ENCODE assay signal across 8 cellular contexts in genomic region chr6:30913721-30914075, GRCh38. TPM values are rescaled to one million over a fixed set of nuclear protein-coding genes. Genes with fewer than 3 reads are reported as not detected.
DNase-seq lines count a peak whose midpoint lies in the region; ATAC-seq, FAIRE-seq and TF ChIP-seq lines count a peak whose summit lies in the region.

No MANE protein-coding gene starts in this region.

- H3K27ac Mint-ChIP-seq in activated CD4-positive, alpha-beta T cell treated with anti-CD3 and anti-CD28 coated beads, Interleukin-2, amount 10 ng/mL, durations not matched to agents 24 days and 14 days, result peak overlapping the region; percentile 98
- peak overlapping the region; percentile 94 for H3K27ac Mint-ChIP-seq in activated naive CD8-positive, alpha-beta T cell treated with anti-CD3 and anti-CD28 coated beads for 36 hours

- intact Hi-C loops in activated CD4-positive, alpha-beta T cell treated with anti-CD3 and anti-CD28 coated beads, Interleukin-2, amount 10 ng/mL, durations not matched to agents 24 days and 14 days (cut with micrococcal nuclease), result loop anchor here (2.0 to 10.0 kb wide), 6 partner anchors 29 to 173 kb away; partner anchors contain the start of gene DDR1

- H3K9me3 ChIP-seq in keratinocyte (ENCODE audit: control insufficient read depth, low read depth, low read length), result no peaks in the 10 kb centered on the region

- peaks cover 24 to 29% of the 10 kb centered on the region in 2 experiments for H3K36me3 ChIP-seq in keratinocyte (ENCODE audit: control insufficient read depth in 2 of 2, extremely low read depth in 1 of 2, insufficient read depth in 2 of 2, low read length in 2 of 2)

- peaks cover 46% of the 10 kb centered on the region for H3K4me1 Mint-ChIP-seq in activated CD4-positive, alpha-beta T cell treated with anti-CD3 and anti-CD28 coated beads, Interleukin-2, amount 10 ng/mL, durations not matched to agents 24 days and 14 days
- H3K4me1 Mint-ChIP-seq in activated naive CD8-positive, alpha-beta T cell treated with anti-CD3 and anti-CD28 coated beads for 36 hours, result peaks cover 40% of the 10 kb centered on the region

- no peak for ATAC-seq in GM18909 (IDR thresholded peaks at IDR 0.05; ENCODE audit: poor library complexity, unreplicated experiment)

- no peaks in the 10 kb centered on the region for H3K9me3 Mint-ChIP-seq in activated CD4-positive, alpha-beta T cell treated with anti-CD3 and anti-CD28 coated beads, Interleukin-2, amount 10 ng/mL, durations not matched to agents 24 days and 14 days
- H3K9me3 Mint-ChIP-seq in activated naive CD8-positive, alpha-beta T cell treated with anti-CD3 and anti-CD28 coated beads for 36 hours, result no peaks in the 10 kb centered on the region

- peaks cover 63% of the 10 kb centered on the region for H3K36me3 Mint-ChIP-seq in activated CD4-positive, alpha-beta T cell treated with anti-CD3 and anti-CD28 coated beads, Interleukin-2, amount 10 ng/mL, durations not matched to agents 24 days and 14 days (ENCODE audit: low read depth)
- H3K36me3 Mint-ChIP-seq in activated naive CD8-positive, alpha-beta T cell treated with anti-CD3 and anti-CD28 coated beads for 36 hours, result peaks cover 45% of the 10 kb centered on the region

- DNase-seq in activated CD4-positive, alpha-beta T cell treated with anti-CD3 and anti-CD28 coated beads, Interleukin-2, amount 10 ng/mL, durations not matched to agents 24 days and 14 days, result no peak
- no peak for DNase-seq in activated CD4-positive, alpha-beta T cell treated with anti-CD3 and anti-CD28 coated beads, Interleukin-2, amount 50 U/mL, for 48 hours
- no peak for DNase-seq in activated naive CD8-positive, alpha-beta T cell treated with anti-CD3 and anti-CD28 coated beads for 36 hours
- DNase-seq in keratinocyte (ENCODE audit: low read depth, low spot score) (no peak), substantia nigra (lab: John Stamatoyannopoulos, UW) (peak in 7 of 49 donors; percentile 55 to 80 (median 74))
- DNase-seq in activated effector memory CD4-positive, alpha-beta T cell treated with anti-CD3 and anti-CD28 coated beads, Interleukin-2, amount 50 U/mL, for 16 hours, result no peak
- DNase-seq in effector CD4-positive, alpha-beta T cell, result no peak

- no peak for FAIRE-seq in keratinocyte (lab: Jason Lieb, UNC)

- dilution Hi-C loops in keratinocyte (cut with MboI; ENCODE audit: extremely low pct_ligation_motif_present, low sequenced_read_pairs), result no loop called here

- H3K79me2 ChIP-seq in keratinocyte (ENCODE audit: control insufficient read depth, insufficient read depth, low read length), result peaks cover 6% of the 10 kb centered on the region

- H3K4me2 ChIP-seq in keratinocyte (ENCODE audit: control insufficient read depth, extremely low read depth, insufficient read depth, low read depth, low read length), result peak overlapping the region; percentile 96

- no peak for TF ChIP-seq CTCF in keratinocyte (optimal IDR thresholded peaks at IDR 0.05 in 1 of 3, IDR thresholded peaks at IDR 0.05 in 1 of 3, conservative IDR thresholded peaks at IDR 0.05 in 1 of 3; ENCODE audit: extremely low read depth in 1 of 3, insufficient read depth in 2 of 3, low read length in 3 of 3)

- no peaks in the 10 kb centered on the region for H4K20me1 ChIP-seq in keratinocyte (ENCODE audit: control insufficient read depth, extremely low read depth, insufficient read depth, low read length)

- peak overlapping the region; percentile 92 for H3K4me3 Mint-ChIP-seq in activated CD4-positive, alpha-beta T cell treated with anti-CD3 and anti-CD28 coated beads, Interleukin-2, amount 10 ng/mL, durations not matched to agents 24 days and 14 days
- peak overlapping the region; percentile 94 for H3K4me3 Mint-ChIP-seq in activated naive CD8-positive, alpha-beta T cell treated with anti-CD3 and anti-CD28 coated beads for 36 hours

- no peaks in the 10 kb centered on the region for H3K9me1 ChIP-seq in keratinocyte (ENCODE audit: control insufficient read depth, extremely low read depth, insufficient read depth, low read length)

- H2AFZ ChIP-seq in keratinocyte (ENCODE audit: control insufficient read depth, low read length), result peak overlapping the region; percentile 61

- H3K4me3 ChIP-seq in keratinocyte (ENCODE audit: control insufficient read depth in 2 of 3, extremely low read depth in 1 of 3, insufficient read depth in 2 of 3, low read depth in 1 of 3, low read length in 3 of 3), result peak overlapping the region; percentile 13 to 77 (median 52)

- H3K27me3 Mint-ChIP-seq in activated CD4-positive, alpha-beta T cell treated with anti-CD3 and anti-CD28 coated beads, Interleukin-2, amount 10 ng/mL, durations not matched to agents 24 days and 14 days, result no peaks in the 10 kb centered on the region
- H3K27me3 Mint-ChIP-seq in activated naive CD8-positive, alpha-beta T cell treated with anti-CD3 and anti-CD28 coated beads for 36 hours, result no peaks in the 10 kb centered on the region

- H3K27ac ChIP-seq in keratinocyte (ENCODE audit: control insufficient read depth, insufficient read depth, low read length), result peak overlapping the region; percentile 63
- peak overlapping the region; percentile 96 for H3K27ac ChIP-seq in substantia nigra (ENCODE audit: low read depth, low read length, poor library complexity, severe bottlenecking)

- H3K27me3 ChIP-seq in keratinocyte (ENCODE audit: control insufficient read depth, extremely low read depth, insufficient read depth, low read length), result no peaks in the 10 kb centered on the region

- peaks cover 29% of the 10 kb centered on the region for H3K4me1 ChIP-seq in keratinocyte (ENCODE audit: control insufficient read depth, extremely low read depth, insufficient read depth, low read length)

- peak overlapping the region; percentile 87 for H3K9ac ChIP-seq in keratinocyte (ENCODE audit: control insufficient read depth, extremely low read depth, insufficient read depth, low read length)

RNA-seq across cellular contexts. Expression of gene VARS2, which starts 0.3 kb away (rescaled TPM):
- 74.8 and 84.2 TPM in 2 replicates for total RNA-seq in activated CD4-positive, alpha-beta T cell treated with anti-CD3 and anti-CD28 coated beads, Interleukin-2, amount 10 ng/mL, durations not matched to agents 24 days and 14 days
- total RNA-seq in activated naive CD8-positive, alpha-beta T cell treated with anti-CD3 and anti-CD28 coated beads for 36 hours, result 10 to 100 TPM; 79.5 to 80.9 TPM
- 12.8 to 14.3 TPM (median 13.8 TPM) in 3 replicates for polyA plus RNA-seq in keratinocyte
- 5.3 TPM for polyA plus RNA-seq in keratinocyte (2011; ENCODE audit: low read depth)
- 5.0 and 7.4 TPM in 2 replicates for polyA plus RNA-seq in keratinocyte (2011; cell fraction: cytosol; rRNA removed)
- 32.6 and 37.0 TPM in 2 replicates for polyA plus RNA-seq in keratinocyte (2011; cell fraction: nucleus; rRNA removed)
- polyA plus RNA-seq in keratinocyte (2012; ENCODE audit: low replicate concordance), result 15.4 and 19.5 TPM in 2 replicates
- 17.2 to 22.0 TPM (median 20.2 TPM) in 3 replicates for polyA minus RNA-seq in keratinocyte
- 17.5 TPM for polyA minus RNA-seq in keratinocyte (2011; cell fraction: cytosol; rRNA and poly(A)+ RNA removed)
- polyA minus RNA-seq in keratinocyte (2011; cell fraction: nucleus; rRNA and poly(A)+ RNA removed), result 18.7 and 24.1 TPM in 2 replicates

RNA-seq across cellular contexts. Expression of gene GTF2H4, which starts 5.7 kb away (rescaled TPM):
- total RNA-seq in activated CD4-positive, alpha-beta T cell treated with anti-CD3 and anti-CD28 coated beads, Interleukin-2, amount 10 ng/mL, durations not matched to agents 24 days and 14 days, result 58.7 and 60.3 TPM in 2 replicates
- 10 to 100 TPM; 44.5 to 46.4 TPM for total RNA-seq in activated naive CD8-positive, alpha-beta T cell treated with anti-CD3 and anti-CD28 coated beads for 36 hours
- polyA plus RNA-seq in keratinocyte, result 34.2 to 44.0 TPM (median 38.7 TPM) in 3 replicates
- 7.2 TPM for polyA plus RNA-seq in keratinocyte (2011; ENCODE audit: low read depth)
- polyA plus RNA-seq in keratinocyte (2011; cell fraction: cytosol; rRNA removed), result 24.4 and 25.0 TPM in 2 replicates
- 68.9 and 72.9 TPM in 2 replicates for polyA plus RNA-seq in keratinocyte (2011; cell fraction: nucleus; rRNA removed)
- 21.9 and 32.3 TPM in 2 replicates for polyA plus RNA-seq in keratinocyte (2012; ENCODE audit: low replicate concordance)
- polyA minus RNA-seq in keratinocyte, result 18.1 to 28.5 TPM (median 19.3 TPM) in 3 replicates
- 21.5 TPM for polyA minus RNA-seq in keratinocyte (2011; cell fraction: cytosol; rRNA and poly(A)+ RNA removed)
- polyA minus RNA-seq in keratinocyte (2011; cell fraction: nucleus; rRNA and poly(A)+ RNA removed), result 22.3 and 29.5 TPM in 2 replicates

RNA-seq across cellular contexts. Expression of gene SFTA2, which starts 18.3 kb away (rescaled TPM):
- not detected in 2 replicates for total RNA-seq in activated CD4-positive, alpha-beta T cell treated with anti-CD3 and anti-CD28 coated beads, Interleukin-2, amount 10 ng/mL, durations not matched to agents 24 days and 14 days
- total RNA-seq in activated naive CD8-positive, alpha-beta T cell treated with anti-CD3 and anti-CD28 coated beads for 36 hours, result not detected
- not detected in 3 replicates for polyA plus RNA-seq in keratinocyte
- not detected for polyA plus RNA-seq in keratinocyte (2011; ENCODE audit: low read depth)
- polyA plus RNA-seq in keratinocyte (2011; cell fraction: cytosol; rRNA removed), result not detected in 2 replicates
- polyA plus RNA-seq in keratinocyte (2011; cell fraction: nucleus; rRNA removed), result not detected in 2 replicates
- polyA plus RNA-seq in keratinocyte (2012; ENCODE audit: low replicate concordance), result 0.54 TPM in 1 of 2 replicates, not detected in the other
- polyA minus RNA-seq in keratinocyte, result 0.43 TPM in 1 of 3 replicates, not detected in the others
- polyA minus RNA-seq in keratinocyte (2011; cell fraction: cytosol; rRNA and poly(A)+ RNA removed), result not detected
- not detected in 2 replicates for polyA minus RNA-seq in keratinocyte (2011; cell fraction: nucleus; rRNA and poly(A)+ RNA removed)

RNA-seq across cellular contexts. Expression of gene MUCL3, which starts 27.1 kb away (rescaled TPM):
- not detected in 2 replicates for total RNA-seq in activated CD4-positive, alpha-beta T cell treated with anti-CD3 and anti-CD28 coated beads, Interleukin-2, amount 10 ng/mL, durations not matched to agents 24 days and 14 days
- total RNA-seq in activated naive CD8-positive, alpha-beta T cell treated with anti-CD3 and anti-CD28 coated beads for 36 hours, result not detected
- 0.05 TPM in 1 of 3 replicates, not detected in the others for polyA plus RNA-seq in keratinocyte
- polyA plus RNA-seq in keratinocyte (2011; ENCODE audit: low read depth), result 0.71 TPM
- 0.03 and 0.04 TPM in 2 replicates for polyA plus RNA-seq in keratinocyte (2011; cell fraction: cytosol; rRNA removed)
- 0.06 and 0.11 TPM in 2 replicates for polyA plus RNA-seq in keratinocyte (2011; cell fraction: nucleus; rRNA removed)
- polyA plus RNA-seq in keratinocyte (2012; ENCODE audit: low replicate concordance), result 0.58 TPM in 1 of 2 replicates, not detected in the other
- polyA minus RNA-seq in keratinocyte, result not detected in 3 replicates
- polyA minus RNA-seq in keratinocyte (2011; cell fraction: cytosol; rRNA and poly(A)+ RNA removed), result not detected
- polyA minus RNA-seq in keratinocyte (2011; cell fraction: nucleus; rRNA and poly(A)+ RNA removed), result not detected in 2 replicates

RNA-seq across cellular contexts. Expression of gene DDR1, which starts 29.4 kb away (rescaled TPM):
- 18.8 and 22.9 TPM in 2 replicates for total RNA-seq in activated CD4-positive, alpha-beta T cell treated with anti-CD3 and anti-CD28 coated beads, Interleukin-2, amount 10 ng/mL, durations not matched to agents 24 days and 14 days
- 10 to 100 TPM; 12.0 to 13.7 TPM for total RNA-seq in activated naive CD8-positive, alpha-beta T cell treated with anti-CD3 and anti-CD28 coated beads for 36 hours
- polyA plus RNA-seq in keratinocyte, result 104 to 178 TPM (median 152 TPM) in 3 replicates
- polyA plus RNA-seq in keratinocyte (2011; ENCODE audit: low read depth), result 28.2 TPM
- polyA plus RNA-seq in keratinocyte (2011; cell fraction: cytosol; rRNA removed), result 52.6 and 78.8 TPM in 2 replicates
- polyA plus RNA-seq in keratinocyte (2011; cell fraction: nucleus; rRNA removed), result 361 and 438 TPM in 2 replicates
- polyA plus RNA-seq in keratinocyte (2012; ENCODE audit: low replicate concordance), result 113 and 227 TPM in 2 replicates
- polyA minus RNA-seq in keratinocyte, result 175 to 367 TPM (median 287 TPM) in 3 replicates
- polyA minus RNA-seq in keratinocyte (2011; cell fraction: cytosol; rRNA and poly(A)+ RNA removed), result 399 TPM
- polyA minus RNA-seq in keratinocyte (2011; cell fraction: nucleus; rRNA and poly(A)+ RNA removed), result 550 and 554 TPM in 2 replicates
